In genomic region chr19:13980340-13980739, GRCh38 we compare ENCODE assay signal across 32 cellular contexts. TPM values are rescaled to one million over a fixed set of nuclear protein-coding genes. Genes with fewer than 3 reads are reported as not detected.
"Had no signal": no experiment of that assay in that cellular context is flagged by ENCODE, and none has a peak within 500 bp of the region (broad histone marks: within the 10 kb centered on the region; RNA-seq: fewer than 3 reads in every experiment).

No MANE protein-coding gene starts in this region.

- H3K4me2 ChIP-seq: KMS-11 had no signal

- H3K27ac ChIP-seq: KMS-11, SK-N-MC had no signal

- H3K27me3 Mint-ChIP-seq: activated naive CD8-positive, alpha-beta T cell treated with anti-CD3 and anti-CD28 coated beads, Interleukin-2, amount 50 U/mL, for 24 hours; brain; central memory CD8-positive, alpha-beta T cell had no signal

- H3K4me1 Mint-ChIP-seq: brain had no signal

- H3K4me3 Mint-ChIP-seq: activated naive CD8-positive, alpha-beta T cell treated with anti-CD3 and anti-CD28 coated beads, Interleukin-2, amount 50 U/mL, for 24 hours; activated T-helper 1 cell treated with anti-CD3 and anti-CD28 coated beads, Interleukin-12 subunit alpha, Interleukin-12 subunit beta, Interleukin-2, Interleukin-4 antibody, amounts not matched to agents 30 ng/mL and 10 ng/mL and 1 ng/mL, durations not matched to agents 14 hours and 24 hours and 36 hours; brain; central memory CD8-positive, alpha-beta T cell had no signal

- ATAC-seq: activated CD8-positive, alpha-beta T cell treated with anti-CD3 and anti-CD28 coated beads, Interleukin-2, amount 10 ng/mL, durations not matched to agents 7 days and 5 days; activated naive CD4-positive, alpha-beta T cell treated with anti-CD3 and anti-CD28 coated beads, Interleukin-2, amount 50 U/mL, for 72 hours; activated naive CD8-positive, alpha-beta T cell treated with anti-CD3 and anti-CD28 coated beads, Interleukin-2, amount 50 U/mL, for 24 hours; Panc1; Right ventricle myocardium inferior had no signal

- H3K36me3 Mint-ChIP-seq: activated naive CD4-positive, alpha-beta T cell treated with anti-CD3 and anti-CD28 coated beads, Interleukin-2, amount 50 U/mL, for 72 hours had no signal

- DNase-seq: activated CD4-positive, alpha-beta T cell treated with anti-CD3 and anti-CD28 coated beads for 48 hours; activated CD4-positive, alpha-beta T cell treated with anti-CD3 and anti-CD28 coated beads, Interleukin-2, amount 50 U/mL, for 4 hours; activated CD4-positive, CD25-positive, alpha-beta regulatory T cell treated with anti-CD3 and anti-CD28 coated beads, Interleukin-2, amount 50 U/mL, for 72 hours; activated CD8-positive, alpha-beta memory T cell treated with anti-CD3 and anti-CD28 coated beads, Interleukin-2, amount 50 U/mL, for 48 hours; activated CD8-positive, alpha-beta T cell treated with anti-CD3 and anti-CD28 coated beads, Interleukin-2, amount 10 ng/mL, durations not matched to agents 7 days and 5 days; activated effector memory CD4-positive, alpha-beta T cell treated with Interleukin-2 at 50 U/mL for 16 hours; activated naive CD4-positive, alpha-beta T cell treated with Interleukin-2 at 50 U/mL for 16 hours; activated naive CD8-positive, alpha-beta T cell treated with anti-CD3 and anti-CD28 coated beads, Interleukin-2, amount 50 U/mL, for 24 hours; activated T-cell treated with anti-CD3 and anti-CD28 coated beads, Interleukin-2, amount 50 U/mL, for 1 hour; amygdala; NCI-H1092; NCI-H1417; NCI-H2029; NCI-H2107; NCI-H2171 treated with DMSO at 0.1 percent for 48 hours; NCI-H345; NCI-H510A; NCI-H526 treated with DMSO at 0.1 percent for 48 hours; NCI-H82; RPMI8226; SW 1271 had no signal

- H3K27ac Mint-ChIP-seq: activated naive CD4-positive, alpha-beta T cell treated with anti-CD3 and anti-CD28 coated beads, Interleukin-2, amount 50 U/mL, for 72 hours had no signal

- H3K9me3 Mint-ChIP-seq: activated naive CD4-positive, alpha-beta T cell treated with anti-CD3 and anti-CD28 coated beads, Interleukin-2, amount 50 U/mL, for 72 hours; activated naive CD8-positive, alpha-beta T cell treated with anti-CD3 and anti-CD28 coated beads, Interleukin-2, amount 50 U/mL, for 24 hours; activated T-helper 1 cell treated with anti-CD3 and anti-CD28 coated beads, Interleukin-12 subunit alpha, Interleukin-12 subunit beta, Interleukin-2, Interleukin-4 antibody, amounts not matched to agents 30 ng/mL and 10 ng/mL and 1 ng/mL, durations not matched to agents 14 hours and 24 hours and 36 hours; brain; central memory CD8-positive, alpha-beta T cell had no signal

- H3K9ac ChIP-seq: KMS-11 had no signal

RNA-seq across cellular contexts. Expression of gene PODNL1, which starts 42.1 kb away (rescaled TPM):
- total RNA-seq: activated T-helper 1 cell treated with anti-CD3 and anti-CD28 coated beads, Interleukin-12 subunit alpha, Interleukin-12 subunit beta, Interleukin-2, Interleukin-4 antibody, amounts not matched to agents 30 ng/mL and 10 ng/mL and 1 ng/mL, durations not matched to agents 14 hours and 24 hours and 36 hours had no signal

RNA-seq across cellular contexts. Expression of gene RLN3, which starts 47.6 kb away (rescaled TPM):
- total RNA-seq: activated CD8-positive, alpha-beta T cell treated with anti-CD3 and anti-CD28 coated beads, Interleukin-2, amount 10 ng/mL, durations not matched to agents 7 days and 5 days; activated naive CD4-positive, alpha-beta T cell treated with anti-CD3 and anti-CD28 coated beads, Interleukin-2, amount 50 U/mL, for 72 hours; activated T-helper 1 cell treated with anti-CD3 and anti-CD28 coated beads, Interleukin-12 subunit alpha, Interleukin-12 subunit beta, Interleukin-2, Interleukin-4 antibody, amounts not matched to agents 30 ng/mL and 10 ng/mL and 1 ng/mL, durations not matched to agents 14 hours and 24 hours and 36 hours; astrocyte; MCF 10A; Right ventricle myocardium inferior; T-helper 1 cell treated with Interleukin-12 subunit alpha and Interleukin-12 subunit beta and Interleukin-4 antibody, amounts not matched to agents 30 ng/mL and 1 ng/mL, for 36 hours had no signal
